ENCODE assay signal across 21 cellular contexts in the genomic region with DNA sequence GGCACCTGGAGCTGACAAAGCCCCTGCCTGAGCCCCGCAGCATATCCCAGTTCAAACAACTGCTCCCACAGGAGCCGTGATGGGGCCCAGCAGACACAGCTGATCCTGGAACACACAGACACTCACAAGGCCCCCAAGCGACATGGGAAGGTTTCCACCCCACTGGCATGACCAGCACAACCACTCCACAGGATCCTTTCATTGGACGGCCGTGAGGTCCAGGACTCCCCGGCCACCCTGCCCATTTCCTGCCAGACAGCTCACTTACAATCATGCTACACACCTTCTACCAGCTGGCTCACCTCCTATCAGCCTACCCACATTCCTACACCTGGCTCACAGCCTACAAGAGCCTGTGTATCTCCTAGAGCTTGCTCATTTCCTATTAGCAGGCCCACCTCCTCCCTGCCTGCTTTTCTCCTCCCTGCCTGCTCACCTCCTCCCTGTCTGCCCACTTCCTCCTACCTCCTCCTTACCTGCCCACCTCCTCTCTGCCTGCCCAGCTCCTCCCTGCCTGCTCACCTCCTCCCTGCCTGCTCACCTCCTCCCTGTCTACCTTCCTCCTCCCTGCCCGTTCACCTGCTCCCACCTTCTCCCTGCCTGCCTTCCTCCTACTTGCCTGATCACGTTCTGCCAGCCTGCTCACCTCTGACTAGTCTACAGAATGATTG.
DNase-seq lines count a peak whose midpoint lies in the region; ATAC-seq, FAIRE-seq and TF ChIP-seq lines count a peak whose summit lies in the region.
"Had no signal": no experiment of that assay in that cellular context is flagged by ENCODE, and none has a peak within 500 bp of the region (broad histone marks: within the 10 kb centered on the region; RNA-seq: fewer than 3 reads in every experiment).

No MANE protein-coding gene starts in this region.

- H3K4me3 ChIP-seq in small intestine (ENCODE audit: low read depth in 1 of 2, low read length in 2 of 2) = no peak overlapping the region
- H3K4me3 ChIP-seq: hepatocyte, smooth muscle cell, transverse colon had no signal

- peak; percentile 82 for ATAC-seq in foreskin keratinocyte

- H3K36me3 ChIP-seq in small intestine (ENCODE audit: control insufficient read depth in 2 of 2, insufficient read depth in 2 of 2, low read length in 2 of 2) = no peaks in the 10 kb centered on the region
- H3K36me3 ChIP-seq: transverse colon had no signal

- no peak for FAIRE-seq in RCC 7860 (lab: Jason Lieb, UNC)
- no peak for FAIRE-seq in small intestine (lab: Jason Lieb, UNC)
- FAIRE-seq: GM18507, kidney, TTC549 had no signal

- no peaks in the 10 kb centered on the region for H3K27me3 ChIP-seq in foreskin keratinocyte
- peaks cover 0 to 2% of the 10 kb centered on the region in 2 donors for H3K27me3 ChIP-seq in small intestine (ENCODE audit: control insufficient read depth in 2 of 2, insufficient read depth in 2 of 2, low read length in 2 of 2)

- DNase-seq in NCI-H2171 treated with DMSO at 0.1 percent for 48 hours (lab: John Stamatoyannopoulos, UW) (peak; percentile 19), NCI-H2171 (lab: John Stamatoyannopoulos, UW) (no peak), RCC 7860 (ENCODE audit: low spot score) (peak; percentile 18), foreskin keratinocyte (peak; percentile 98 to 99), small intestine (peak; percentile 42), T-helper 9 cell (no peak), NOMO-1 (lab: John Stamatoyannopoulos, UW; ENCODE audit: unreplicated experiment in 2 of 2) (no peak), GM03348 (ENCODE audit: low spot score) (no peak)
- DNase-seq: activated CD4-positive, alpha-beta T cell treated with anti-CD3 and anti-CD28 coated beads, Interleukin-2, amount 50 U/mL, for 48 hours; activated T-cell treated with anti-CD3 and anti-CD28 coated beads, Interleukin-2, amount 50 U/mL, for 1 hour; DMS53; kidney; NCI-H1436 treated with DMSO at 0.1 percent for 48 hours; NCI-H446 treated with DMSO at 0.1 percent for 48 hours; occipital lobe; transverse colon had no signal

- H3K27ac ChIP-seq in foreskin keratinocyte = peak overlapping the region; percentile 45
- H3K27ac ChIP-seq in small intestine (ENCODE audit: low read depth in 1 of 2, low read length in 1 of 2) = peak overlapping the region in 1 of 2 donors; percentile 6
- H3K27ac ChIP-seq: 22Rv1, hepatocyte, transverse colon had no signal

- H3K9me3 ChIP-seq in small intestine (ENCODE audit: control insufficient read depth, low read depth) = no peaks in the 10 kb centered on the region
- H3K9me3 ChIP-seq: transverse colon had no signal

- H3K4me1 ChIP-seq in foreskin keratinocyte (peaks cover 41% of the 10 kb centered on the region), small intestine (ENCODE audit: control insufficient read depth in 2 of 2, insufficient read depth in 1 of 2, low read depth in 1 of 2, low read length in 1 of 2) (no peaks in the 10 kb centered on the region)
- H3K4me1 ChIP-seq: transverse colon had no signal

- TF ChIP-seq CTCF in foreskin keratinocyte (conservative IDR thresholded peaks at IDR 0.05) = no peak

- 24 to 61% (median 40%) methylated on average over 8 of the region's 8 CpGs for WGBS in small intestine, 3 donors

Comparison
In these comparisons a context has a peak if more than half of its experiments do, and no peak if none do; other contexts are left out.
1. DNase-seq: peak in NCI-H2171 treated with DMSO at 0.1 percent for 48 hours (single experiment), RCC 7860 (single experiment), foreskin keratinocyte (2 of 2) and small intestine (single experiment); none in NCI-H2171 (single experiment), T-helper 9 cell (single experiment), NOMO-1 (0 of 2) and GM03348 (single experiment).